15 cellular contexts compared by ENCODE assay signal in the genomic region with DNA sequence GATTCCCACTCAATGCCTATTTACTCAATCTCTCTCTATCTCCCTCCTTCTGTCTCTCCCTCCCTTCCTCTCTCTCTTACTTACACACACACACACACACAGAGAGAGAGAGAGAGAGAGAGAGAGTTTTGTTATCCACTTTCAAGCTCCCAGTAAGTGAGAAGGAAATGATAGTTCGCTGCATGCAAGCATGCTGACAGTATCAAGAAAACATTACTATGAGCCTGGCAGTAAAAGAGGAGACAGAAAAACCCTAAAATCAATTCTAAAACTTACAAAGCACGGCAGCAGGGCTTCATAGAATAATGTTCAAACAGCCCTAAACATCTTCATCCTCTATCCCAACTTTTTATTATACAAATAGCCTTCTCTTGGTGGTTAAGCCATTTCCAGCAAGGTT.
A peak's percentile ranks its signal among the peaks of the same experiment; 100 is the strongest.
DNase-seq lines count a peak whose midpoint lies in the region; ATAC-seq and TF ChIP-seq lines count a peak whose summit lies in the region.
"Had no signal": no experiment of that assay in that cellular context is flagged by ENCODE, and none has a peak within 500 bp of the region (broad histone marks: within the 10 kb centered on the region; RNA-seq: fewer than 3 reads in every experiment).

No MANE protein-coding gene starts in this region.

- no peak for TF ChIP-seq EP300 in upper lobe of left lung (IDR thresholded peaks at IDR 0.05)

- peaks cover 2% of the 10 kb centered on the region for H3K9me3 Mint-ChIP-seq in activated naive CD4-positive, alpha-beta T cell treated with anti-CD3 and anti-CD28 coated beads, Interleukin-2, amount 10 ng/mL, durations not matched to agents 7 days and 5 days
- H3K9me3 Mint-ChIP-seq in activated CD4-positive, alpha-beta memory T cell treated with anti-CD3 and anti-CD28 coated beads, Interleukin-2, amount 10 ng/mL, durations not matched to agents 7 days and 5 days = no peaks in the 10 kb centered on the region
- no peaks in the 10 kb centered on the region for H3K9me3 Mint-ChIP-seq in type B pancreatic cell

- peaks cover 5% of the 10 kb centered on the region for H3K27me3 Mint-ChIP-seq in activated naive CD4-positive, alpha-beta T cell treated with anti-CD3 and anti-CD28 coated beads, Interleukin-2, amount 10 ng/mL, durations not matched to agents 7 days and 5 days
- H3K27me3 Mint-ChIP-seq in activated CD4-positive, alpha-beta memory T cell treated with anti-CD3 and anti-CD28 coated beads, Interleukin-2, amount 10 ng/mL, durations not matched to agents 7 days and 5 days = no peaks in the 10 kb centered on the region
- peaks cover 3% of the 10 kb centered on the region for H3K27me3 Mint-ChIP-seq in type B pancreatic cell

- peak overlapping the region; percentile 93 for H3K27ac Mint-ChIP-seq in activated naive CD4-positive, alpha-beta T cell treated with anti-CD3 and anti-CD28 coated beads, Interleukin-2, amount 10 ng/mL, durations not matched to agents 7 days and 5 days
- peak overlapping the region; percentile 82 for H3K27ac Mint-ChIP-seq in activated CD4-positive, alpha-beta memory T cell treated with anti-CD3 and anti-CD28 coated beads, Interleukin-2, amount 10 ng/mL, durations not matched to agents 7 days and 5 days
- no peak overlapping the region for H3K27ac Mint-ChIP-seq in type B pancreatic cell

- H3K4me1 ChIP-seq in spleen (peaks cover 4 to 52% (median 20%) of the 10 kb centered on the region in 6 donors), upper lobe of left lung (peaks cover 0 to 13% (median 6%) of the 10 kb centered on the region in 4 donors)

- no peak overlapping the region for H3K4me3 ChIP-seq in fibroblast of pulmonary artery (replicated peaks; ENCODE audit: low read depth, low read length)
- no peak overlapping the region for H3K4me3 ChIP-seq in spleen
- no peak overlapping the region for H3K4me3 ChIP-seq in upper lobe of left lung
- H3K4me3 ChIP-seq: K562, ovary had no signal

- H3K4me1 Mint-ChIP-seq in activated naive CD4-positive, alpha-beta T cell treated with anti-CD3 and anti-CD28 coated beads, Interleukin-2, amount 10 ng/mL, durations not matched to agents 7 days and 5 days = peaks cover 75% of the 10 kb centered on the region
- H3K4me1 Mint-ChIP-seq in activated CD4-positive, alpha-beta memory T cell treated with anti-CD3 and anti-CD28 coated beads, Interleukin-2, amount 10 ng/mL, durations not matched to agents 7 days and 5 days = peaks cover 59% of the 10 kb centered on the region
- peaks cover 24% of the 10 kb centered on the region for H3K4me1 Mint-ChIP-seq in type B pancreatic cell (ENCODE audit: unreplicated experiment)

- peaks cover 9% of the 10 kb centered on the region for H3K36me3 Mint-ChIP-seq in activated naive CD4-positive, alpha-beta T cell treated with anti-CD3 and anti-CD28 coated beads, Interleukin-2, amount 10 ng/mL, durations not matched to agents 7 days and 5 days
- H3K36me3 Mint-ChIP-seq in activated CD4-positive, alpha-beta memory T cell treated with anti-CD3 and anti-CD28 coated beads, Interleukin-2, amount 10 ng/mL, durations not matched to agents 7 days and 5 days (ENCODE audit: low read depth) = peaks cover 3% of the 10 kb centered on the region
- H3K36me3 Mint-ChIP-seq in type B pancreatic cell = no peaks in the 10 kb centered on the region

- H3K9me3 ChIP-seq in spleen (no peaks in the 10 kb centered on the region), upper lobe of left lung (no peaks in the 10 kb centered on the region)
- H3K9me3 ChIP-seq: ovary had no signal

- TF ChIP-seq CTCF in fibroblast of pulmonary artery (IDR thresholded peaks at IDR 0.05; ENCODE audit: low read length, missing control alignments) (no peak), spleen (IDR thresholded peaks at IDR 0.05 in 8 of 11, conservative IDR thresholded peaks at IDR 0.05 in 3 of 11) (no peak), upper lobe of left lung (IDR thresholded peaks at IDR 0.05) (no peak), type B pancreatic cell (conservative IDR thresholded peaks at IDR 0.05) (no peak)

- ATAC-seq in upper lobe of left lung (ENCODE audit: low FRiP score in 2 of 2) = no peak
- no peak for ATAC-seq in HG02970 (IDR thresholded peaks at IDR 0.05; ENCODE audit: low FRiP score, unreplicated experiment)
- ATAC-seq: K562 had no signal

- TF ChIP-seq POLR2A in spleen (IDR thresholded peaks at IDR 0.05) = no peak
- TF ChIP-seq POLR2A in upper lobe of left lung (IDR thresholded peaks at IDR 0.05) = no peak

- peak overlapping the region in 7 of 8 donors; percentile 1 to 68 (median 36) for H3K27ac ChIP-seq in spleen
- no peak overlapping the region for H3K27ac ChIP-seq in upper lobe of left lung
- H3K27ac ChIP-seq: ovary had no signal

- H3K36me3 ChIP-seq in spleen (no peaks in the 10 kb centered on the region), upper lobe of left lung (no peaks in the 10 kb centered on the region)
- H3K36me3 ChIP-seq: ovary had no signal

- WGBS in spleen, 5 donors = 16 to 36% (median 29%) methylated on average over 2 of the region's 2 CpGs
- 43 to 48% methylated on average over 2 of the region's 2 CpGs for WGBS in upper lobe of left lung, 2 donors

- DNase-seq in activated naive CD4-positive, alpha-beta T cell treated with anti-CD3 and anti-CD28 coated beads, Interleukin-2, amount 10 ng/mL, durations not matched to agents 7 days and 5 days = no peak
- no peak for DNase-seq in activated naive CD4-positive, alpha-beta T cell (lab: John Stamatoyannopoulos, UW)
- DNase-seq in activated CD4-positive, alpha-beta memory T cell treated with anti-CD3 and anti-CD28 coated beads, Interleukin-2, amount 10 ng/mL, durations not matched to agents 7 days and 5 days = no peak
- peak; percentile 58 for DNase-seq in fibroblast of pulmonary artery (ENCODE audit: low read depth)
- no peak for DNase-seq in spleen
- DNase-seq in upper lobe of left lung = no peak
- no peak for DNase-seq in type B pancreatic cell (ENCODE audit: extremely low spot score, unreplicated experiment)
- DNase-seq: activated CD4-positive, alpha-beta T cell treated with anti-CD3 and anti-CD28 coated beads for 4 hours; dermis blood vessel endothelial cell; NCI-H1417 treated with DMSO at 0.1 percent for 48 hours; NCI-H446; ovary; trophoblast cell had no signal

- POLR2A ChIA-PET in activated CD4-positive, alpha-beta memory T cell treated with anti-CD3 and anti-CD28 coated beads, Interleukin-2, amount 10 ng/mL, durations not matched to agents 7 days and 5 days (lab: Charles Lee) = interaction anchor here (1.0 to 4.5 kb wide), 4 partner anchors 9 to 171 kb away, joined by 3 to 26 read pairs (median 8); a partner anchor contains a TSS

- H3K4me3 Mint-ChIP-seq in activated naive CD4-positive, alpha-beta T cell treated with anti-CD3 and anti-CD28 coated beads, Interleukin-2, amount 10 ng/mL, durations not matched to agents 7 days and 5 days = peak overlapping the region; percentile 60
- peak overlapping the region; percentile 46 for H3K4me3 Mint-ChIP-seq in activated CD4-positive, alpha-beta memory T cell treated with anti-CD3 and anti-CD28 coated beads, Interleukin-2, amount 10 ng/mL, durations not matched to agents 7 days and 5 days
- no peak overlapping the region for H3K4me3 Mint-ChIP-seq in type B pancreatic cell

- CTCF ChIA-PET in activated naive CD4-positive, alpha-beta T cell treated with anti-CD3 and anti-CD28 coated beads, Interleukin-2, amount 10 ng/mL, durations not matched to agents 7 days and 5 days (lab: Charles Lee) = interaction anchor here (1.0 to 1.9 kb wide), 3 partner anchors 10 to 108 kb away, joined by 3 to 5 read pairs (median 3); no protein-coding TSS in a partner anchor
- CTCF ChIA-PET in activated CD4-positive, alpha-beta memory T cell treated with anti-CD3 and anti-CD28 coated beads, Interleukin-2, amount 10 ng/mL, durations not matched to agents 7 days and 5 days (lab: Charles Lee) = no interaction called here

- intact Hi-C loops in spleen (cut with DNase I; ENCODE audit: low total_unique reads) = no loop called here

- H3K27me3 ChIP-seq in spleen (replicated peaks in 1 of 7) (no peaks in the 10 kb centered on the region), upper lobe of left lung (no peaks in the 10 kb centered on the region)
- H3K27me3 ChIP-seq: ovary had no signal

Comparison
In these comparisons a context has a peak if more than half of its experiments do, and no peak if none do; other contexts are left out.
1. H3K27ac ChIP-seq: peak in spleen (7 of 8); none in upper lobe of left lung (0 of 4).